Comparison of ENCODE assay signal across 24 cellular contexts in genomic region chr15:91559066-91559465, GRCh38.
DNase-seq lines count a peak whose midpoint lies in the region; ATAC-seq lines count a peak whose summit lies in the region.
"Had no signal": no experiment of that assay in that cellular context is flagged by ENCODE, and none has a peak within 500 bp of the region (broad histone marks: within the 10 kb centered on the region; RNA-seq: fewer than 3 reads in every experiment).

No MANE protein-coding gene starts in this region.

- no peak for ATAC-seq in naive thymus-derived CD4-positive, alpha-beta T cell
- ATAC-seq: activated T-helper 17 cell treated with anti-CD3 and anti-CD28 coated beads, Interleukin-2, amount 50 U/mL, for 72 hours; heart left ventricle; left lobe of liver had no signal

- POLR2A ChIA-PET in naive thymus-derived CD4-positive, alpha-beta T cell (lab: Charles Lee) = no interaction called here

- no peaks in the 10 kb centered on the region for H3K9me3 ChIP-seq in naive thymus-derived CD4-positive, alpha-beta T cell (ENCODE audit: control insufficient read depth in 2 of 3, low read length in 3 of 3)
- H3K9me3 ChIP-seq: colonic mucosa, heart left ventricle had no signal

- H3K27ac ChIP-seq in caudate nucleus (ENCODE audit: low read depth, low read length) (peak overlapping the region; percentile 97), substantia nigra (ENCODE audit: low read depth, low read length, poor library complexity, severe bottlenecking) (peak overlapping the region; percentile 98)
- no peak overlapping the region for H3K27ac ChIP-seq in naive thymus-derived CD4-positive, alpha-beta T cell (ENCODE audit: low read depth, low read length)
- H3K27ac ChIP-seq: brain microvascular endothelial cell, colonic mucosa, GM23248, heart left ventricle, WERI-Rb-1 had no signal

- H3K4me3 ChIP-seq in naive thymus-derived CD4-positive, alpha-beta T cell (ENCODE audit: low read length) = no peak overlapping the region
- H3K4me3 ChIP-seq: colonic mucosa, GM23248, heart left ventricle had no signal

- H3K4me1 Mint-ChIP-seq in naive thymus-derived CD4-positive, alpha-beta T cell = peaks cover 0 to 4% (median 0%) of the 10 kb centered on the region in 7 donors
- H3K4me1 Mint-ChIP-seq: activated T-helper 17 cell treated with anti-CD3 and anti-CD28 coated beads, Interleukin-2, amount 50 U/mL, for 72 hours; mesothelial cell of epicardium had no signal

- no peak overlapping the region for H3K4me3 Mint-ChIP-seq in naive thymus-derived CD4-positive, alpha-beta T cell
- H3K4me3 Mint-ChIP-seq: activated T-helper 17 cell treated with anti-CD3 and anti-CD28 coated beads, Interleukin-2, amount 50 U/mL, for 72 hours; mesothelial cell of epicardium had no signal

- no peaks in the 10 kb centered on the region for H3K27me3 ChIP-seq in naive thymus-derived CD4-positive, alpha-beta T cell (ENCODE audit: control insufficient read depth in 2 of 2, insufficient read depth in 2 of 2, low read length in 2 of 2)
- H3K27me3 ChIP-seq: brain microvascular endothelial cell, colonic mucosa had no signal

- H3K9me3 Mint-ChIP-seq in naive thymus-derived CD4-positive, alpha-beta T cell = peaks cover 0 to 2% (median 0%) of the 10 kb centered on the region in 11 donors
- H3K9me3 Mint-ChIP-seq: activated T-helper 17 cell treated with anti-CD3 and anti-CD28 coated beads, Interleukin-2, amount 50 U/mL, for 72 hours; mesothelial cell of epicardium had no signal

- intact Hi-C loops in naive thymus-derived CD4-positive, alpha-beta T cell (cut with micrococcal nuclease) = no loop called here

- H3K36me3 Mint-ChIP-seq in naive thymus-derived CD4-positive, alpha-beta T cell = no peaks in the 10 kb centered on the region
- H3K36me3 Mint-ChIP-seq: mesothelial cell of epicardium had no signal

- DNase-seq in NCI-H2107 treated with DMSO at 0.1 percent for 48 hours (lab: John Stamatoyannopoulos, UW; ENCODE audit: unreplicated experiment) (peak; percentile 62), NCI-H2107 (lab: John Stamatoyannopoulos, UW) (no peak), caudate nucleus (lab: John Stamatoyannopoulos, UW) (peak in 47 of 61 donors; percentile 6 to 79 (median 48)), midbrain (lab: John Stamatoyannopoulos, UW) (peak; percentile 80), substantia nigra (lab: John Stamatoyannopoulos, UW) (peak in 41 of 49 donors; percentile 4 to 76 (median 50)), NCI-H2029 treated with DMSO at 0.1 percent for 48 hours (lab: John Stamatoyannopoulos, UW) (no peak)
- no peak for DNase-seq in activated CD4-positive, alpha-beta T cell treated with anti-CD3 and anti-CD28 coated beads for 1 hour
- DNase-seq in naive thymus-derived CD4-positive, alpha-beta T cell = no peak
- DNase-seq: AML-193; brain microvascular endothelial cell; colonic mucosa; GM23248; heart left ventricle; Kasumi-1; NCI-H1048; NCI-H2029; NCI-H524 treated with DMSO at 0.1 percent for 48 hours; stimulated activated CD4-positive, alpha-beta T cell treated with anti-CD3 and anti-CD28 coated beads, Interleukin-4, amount 100 ng/mL, for 1 hour; stimulated activated naive CD4-positive, alpha-beta T cell treated with Interleukin-2 at 50 U/mL for 16 hours; trophoblast cell; WERI-Rb-1 had no signal

- H3K27me3 Mint-ChIP-seq in naive thymus-derived CD4-positive, alpha-beta T cell = peaks cover 0 to 12% (median 0%) of the 10 kb centered on the region in 5 donors

- H3K36me3 ChIP-seq in naive thymus-derived CD4-positive, alpha-beta T cell (ENCODE audit: control insufficient read depth in 2 of 3, insufficient read depth in 3 of 3, low read length in 3 of 3) = no peaks in the 10 kb centered on the region
- H3K36me3 ChIP-seq: brain microvascular endothelial cell, colonic mucosa, heart left ventricle, WERI-Rb-1 had no signal

- CTCF ChIA-PET in naive thymus-derived CD4-positive, alpha-beta T cell (lab: Charles Lee) = no interaction called here

- no peaks in the 10 kb centered on the region for H3K4me1 ChIP-seq in naive thymus-derived CD4-positive, alpha-beta T cell (ENCODE audit: control insufficient read depth in 2 of 2, insufficient read depth in 2 of 2, low read length in 2 of 2)
- H3K4me1 ChIP-seq: colonic mucosa had no signal

- no peak overlapping the region for H3K27ac Mint-ChIP-seq in naive thymus-derived CD4-positive, alpha-beta T cell
- H3K27ac Mint-ChIP-seq: activated T-helper 17 cell treated with anti-CD3 and anti-CD28 coated beads, Interleukin-2, amount 50 U/mL, for 72 hours; mesothelial cell of epicardium had no signal

Comparison
In these comparisons a context has a peak if more than half of its experiments do, and no peak if none do; other contexts are left out.
1. DNase-seq: peak in NCI-H2107 treated with DMSO at 0.1 percent for 48 hours (single experiment), caudate nucleus (47 of 61), midbrain (single experiment) and substantia nigra (41 of 49); none in NCI-H2107 (single experiment), NCI-H2029 treated with DMSO at 0.1 percent for 48 hours (single experiment), activated CD4-positive, alpha-beta T cell treated with anti-CD3 and anti-CD28 coated beads for 1 hour (single experiment) and naive thymus-derived CD4-positive, alpha-beta T cell (0 of 9).